Comparison of ENCODE assay signal across 1 cellular context in the genomic region with DNA sequence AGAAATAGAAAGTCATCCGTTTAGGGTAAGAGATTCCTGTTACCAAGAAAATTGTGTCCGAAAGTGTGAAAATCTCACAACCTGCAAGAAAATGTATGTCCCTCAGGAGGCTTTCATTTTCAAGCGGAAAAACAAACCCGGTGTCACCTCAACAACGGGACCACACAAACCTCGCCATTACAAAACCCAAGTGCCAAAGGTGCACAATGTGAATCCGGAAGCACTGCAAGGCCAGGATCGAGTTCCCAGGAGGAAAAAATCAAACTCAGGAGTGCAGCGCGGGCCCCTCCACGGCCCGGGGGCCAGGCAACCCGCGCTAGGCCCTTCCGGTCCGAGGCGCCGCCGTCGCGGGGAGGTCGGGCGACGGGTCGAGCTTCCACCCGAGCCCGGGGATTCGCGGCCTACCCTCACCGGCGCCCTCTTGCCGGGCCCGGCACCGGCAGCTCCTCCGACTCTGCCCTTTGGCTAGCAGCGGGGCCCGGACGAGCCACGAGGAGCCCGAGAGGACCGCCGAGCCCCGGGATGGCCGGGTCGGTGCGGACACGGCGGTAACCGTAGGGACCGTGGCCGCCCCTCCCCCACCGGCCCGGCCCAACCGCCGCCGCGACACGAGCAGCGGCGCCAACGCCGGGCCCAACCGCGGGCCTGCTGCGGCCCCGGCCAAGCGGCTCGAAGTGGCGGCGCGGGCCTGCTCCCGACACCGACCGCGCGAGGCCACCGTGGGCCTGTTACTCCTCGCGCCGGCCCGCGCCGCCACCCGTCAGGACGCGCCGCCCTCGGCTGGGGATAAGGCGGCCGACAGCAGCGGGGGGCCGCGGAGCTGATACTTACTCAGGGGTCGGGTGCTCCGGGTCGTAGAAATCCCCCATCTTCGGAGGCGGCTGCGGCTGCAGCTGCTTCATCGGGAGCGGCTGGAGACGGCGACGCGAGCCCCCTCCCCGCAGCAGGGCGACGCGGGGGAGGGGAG.
TF ChIP-seq lines count a peak whose summit lies in the region.

No MANE protein-coding gene starts in this region.

TF ChIP-seq in WTC11, 78 proteins besides CTCF, POLR2A, EP300 and RAD21 (continued from another document and continues in another):
- TF ChIP-seq PRDM15 (CRISPR knock-in tag; IDR thresholded peaks at IDR 0.05) (no peak), FOXK1 (CRISPR knock-in tag; IDR thresholded peaks at IDR 0.05) (no peak), TCF7 (CRISPR knock-in tag; IDR thresholded peaks at IDR 0.05; ENCODE audit: low read depth) (no peak), SP1 (CRISPR knock-in tag; conservative IDR thresholded peaks at IDR 0.05) (no peak), CREB1 (CRISPR knock-in tag; IDR thresholded peaks at IDR 0.05) (no peak), EMX1 (CRISPR knock-in tag; IDR thresholded peaks at IDR 0.05) (no peak), NFYB (CRISPR knock-in tag; conservative IDR thresholded peaks at IDR 0.05; ENCODE audit: low read depth) (no peak; the same call in 1 of the 2 replicates), ZNF671 (CRISPR knock-in tag; IDR thresholded peaks at IDR 0.05) (no peak), NFATC4 (CRISPR knock-in tag; IDR thresholded peaks at IDR 0.05) (no peak), AFF4 (CRISPR knock-in tag; IDR thresholded peaks at IDR 0.05; ENCODE audit: borderline replicate concordance) (no peak), ATF3 (CRISPR knock-in tag; conservative IDR thresholded peaks at IDR 0.05) (no peak), USF2 (CRISPR knock-in tag; IDR thresholded peaks at IDR 0.05) (no peak), ZMAT4 (CRISPR knock-in tag; IDR thresholded peaks at IDR 0.05) (no peak), RORB (CRISPR knock-in tag; IDR thresholded peaks at IDR 0.05) (no peak), ZNF138 (CRISPR knock-in tag; conservative IDR thresholded peaks at IDR 0.05) (no peak), CREM (CRISPR knock-in tag; IDR thresholded peaks at IDR 0.05) (peak; percentile 65; the same call in 1 of the 2 replicates), IRF1 (CRISPR knock-in tag; IDR thresholded peaks at IDR 0.05) (no peak), ZNF219 (CRISPR knock-in tag; IDR thresholded peaks at IDR 0.05; ENCODE audit: borderline replicate concordance) (peak; percentile 65; the same call in 1 of the 2 replicates), SMAD4 (CRISPR knock-in tag; IDR thresholded peaks at IDR 0.05) (peak; percentile 69; the same call in 1 of the 2 replicates), SMAD3 (CRISPR knock-in tag; IDR thresholded peaks at IDR 0.05; ENCODE audit: borderline replicate concordance) (no peak), PRRX2 (CRISPR knock-in tag; IDR thresholded peaks at IDR 0.05) (no peak), NFE2L1 (CRISPR knock-in tag; IDR thresholded peaks at IDR 0.05) (no peak), GRHL2 (CRISPR knock-in tag; IDR thresholded peaks at IDR 0.05; ENCODE audit: insufficient replicate concordance, severe bottlenecking) (no peak), ZNF317 (CRISPR knock-in tag; IDR thresholded peaks at IDR 0.05; ENCODE audit: borderline replicate concordance, low read depth) (0 out of 2 replicates have a peak, but pooled peaks have one; percentile 24), GABPB1 (CRISPR knock-in tag; IDR thresholded peaks at IDR 0.05) (peak; percentile 30; the same call in 1 of the 2 replicates), ATF1 (CRISPR knock-in tag; IDR thresholded peaks at IDR 0.05) (no peak; the same call in 1 of the 2 replicates), OVOL2 (CRISPR knock-in tag; IDR thresholded peaks at IDR 0.05; ENCODE audit: borderline replicate concordance) (no peak), HMGA2 (CRISPR knock-in tag; IDR thresholded peaks at IDR 0.05) (no peak), ELF4 (CRISPR knock-in tag; IDR thresholded peaks at IDR 0.05; ENCODE audit: low read depth) (0 out of 2 replicates have a peak, but pooled peaks have one; percentile 14), E2F5 (CRISPR knock-in tag; IDR thresholded peaks at IDR 0.05) (no peak)
- TF ChIP-seq, protein P1, sequence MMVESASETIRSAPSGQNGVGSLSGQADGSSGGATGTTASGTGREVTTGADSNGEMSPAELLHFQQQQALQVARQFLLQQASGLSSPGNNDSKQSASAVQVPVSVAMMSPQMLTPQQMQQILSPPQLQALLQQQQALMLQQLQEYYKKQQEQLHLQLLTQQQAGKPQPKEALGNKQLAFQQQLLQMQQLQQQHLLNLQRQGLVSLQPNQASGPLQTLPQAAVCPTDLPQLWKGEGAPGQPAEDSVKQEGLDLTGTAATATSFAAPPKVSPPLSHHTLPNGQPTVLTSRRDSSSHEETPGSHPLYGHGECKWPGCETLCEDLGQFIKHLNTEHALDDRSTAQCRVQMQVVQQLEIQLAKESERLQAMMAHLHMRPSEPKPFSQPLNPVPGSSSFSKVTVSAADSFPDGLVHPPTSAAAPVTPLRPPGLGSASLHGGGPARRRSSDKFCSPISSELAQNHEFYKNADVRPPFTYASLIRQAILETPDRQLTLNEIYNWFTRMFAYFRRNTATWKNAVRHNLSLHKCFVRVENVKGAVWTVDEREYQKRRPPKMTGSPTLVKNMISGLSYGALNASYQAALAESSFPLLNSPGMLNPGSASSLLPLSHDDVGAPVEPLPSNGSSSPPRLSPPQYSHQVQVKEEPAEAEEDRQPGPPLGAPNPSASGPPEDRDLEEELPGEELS (CRISPR knock-in tag; IDR thresholded peaks at IDR 0.05) = peak; percentile 38; the same call in 1 of the 2 replicates
- TF ChIP-seq, protein P2, sequence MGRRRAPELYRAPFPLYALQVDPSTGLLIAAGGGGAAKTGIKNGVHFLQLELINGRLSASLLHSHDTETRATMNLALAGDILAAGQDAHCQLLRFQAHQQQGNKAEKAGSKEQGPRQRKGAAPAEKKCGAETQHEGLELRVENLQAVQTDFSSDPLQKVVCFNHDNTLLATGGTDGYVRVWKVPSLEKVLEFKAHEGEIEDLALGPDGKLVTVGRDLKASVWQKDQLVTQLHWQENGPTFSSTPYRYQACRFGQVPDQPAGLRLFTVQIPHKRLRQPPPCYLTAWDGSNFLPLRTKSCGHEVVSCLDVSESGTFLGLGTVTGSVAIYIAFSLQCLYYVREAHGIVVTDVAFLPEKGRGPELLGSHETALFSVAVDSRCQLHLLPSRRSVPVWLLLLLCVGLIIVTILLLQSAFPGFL (CRISPR knock-in tag; IDR thresholded peaks at IDR 0.05; ENCODE audit: borderline replicate concordance) = no peak
- TF ChIP-seq, protein P3, sequence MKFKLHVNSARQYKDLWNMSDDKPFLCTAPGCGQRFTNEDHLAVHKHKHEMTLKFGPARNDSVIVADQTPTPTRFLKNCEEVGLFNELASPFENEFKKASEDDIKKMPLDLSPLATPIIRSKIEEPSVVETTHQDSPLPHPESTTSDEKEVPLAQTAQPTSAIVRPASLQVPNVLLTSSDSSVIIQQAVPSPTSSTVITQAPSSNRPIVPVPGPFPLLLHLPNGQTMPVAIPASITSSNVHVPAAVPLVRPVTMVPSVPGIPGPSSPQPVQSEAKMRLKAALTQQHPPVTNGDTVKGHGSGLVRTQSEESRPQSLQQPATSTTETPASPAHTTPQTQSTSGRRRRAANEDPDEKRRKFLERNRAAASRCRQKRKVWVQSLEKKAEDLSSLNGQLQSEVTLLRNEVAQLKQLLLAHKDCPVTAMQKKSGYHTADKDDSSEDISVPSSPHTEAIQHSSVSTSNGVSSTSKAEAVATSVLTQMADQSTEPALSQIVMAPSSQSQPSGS (CRISPR knock-in tag; IDR thresholded peaks at IDR 0.05; ENCODE audit: borderline replicate concordance, low read depth) = no peak
